Comparison of ENCODE assay signal across 11 cellular contexts in genomic region chrX:12548746-12549145, GRCh38.
DNase-seq lines count a peak whose midpoint lies in the region; ATAC-seq, FAIRE-seq and TF ChIP-seq lines count a peak whose summit lies in the region.
"Had no signal": no experiment of that assay in that cellular context is flagged by ENCODE, and none has a peak within 500 bp of the region (broad histone marks: within the 10 kb centered on the region; RNA-seq: fewer than 3 reads in every experiment).

No MANE protein-coding gene starts in this region.

- H2BK15ac ChIP-seq in H1 (ENCODE audit: low read length): no peak overlapping the region

- WGBS in H1 (ENCODE audit: extremely low coverage in 1 of 2, insufficient coverage in 1 of 2, insufficient read length in 1 of 2, insufficient replicate concordance in 2 of 2, low coverage in 1 of 2, low lambda C conversion rate in 2 of 2, missing lambda C conversion rate in 1 of 2), 2 experiments: 60% methylated on average over 1 of the region's 1 CpG; no CpG with 5 or more reads in 1 of the 2 experiments
- WGBS in testis, 2 donors: 0 to 8% methylated on average over 1 of the region's 1 CpG

- CTCF ChIA-PET in H1 (lab: Charles Lee; ENCODE audit: partially characterized antibody): interaction anchor here (0.6 to 1.8 kb wide), 2 partner anchors 223 to 1617 kb away, joined by 3 to 6 read pairs; no protein-coding TSS in a partner anchor

- no peaks in the 10 kb centered on the region for H3K23me2 ChIP-seq in H1 (ENCODE audit: low read depth, low read length)

- no peak overlapping the region for H2AFZ ChIP-seq in H1 (ENCODE audit: low read length)

- H3K4me1 ChIP-seq in cardiac muscle cell (ENCODE audit: low read depth): no peaks in the 10 kb centered on the region
- no peaks in the 10 kb centered on the region for H3K4me1 ChIP-seq in left ventricle myocardium inferior
- H3K4me1 ChIP-seq in H1 (replicated peaks in 1 of 4; ENCODE audit: control insufficient read depth in 3 of 4, insufficient read depth in 4 of 4, low read length in 3 of 4): no peaks in the 10 kb centered on the region
- H3K4me1 ChIP-seq in testis: no peaks in the 10 kb centered on the region

- H3K4me3 ChIP-seq in cardiac muscle cell (no peak overlapping the region), left ventricle myocardium inferior (no peak overlapping the region), NB4 (ENCODE audit: low read depth, low read length) (no peak overlapping the region), H1 (ENCODE audit: extremely low read depth in 1 of 4, insufficient read depth in 2 of 4, low read depth in 3 of 4, low read length in 4 of 4) (no peak overlapping the region), testis (no peak overlapping the region)

- no peaks in the 10 kb centered on the region for H3K27me3 ChIP-seq in cardiac muscle cell
- H3K27me3 ChIP-seq in left ventricle myocardium inferior (ENCODE audit: low read depth): no peaks in the 10 kb centered on the region
- H3K27me3 ChIP-seq in H1 (replicated peaks in 1 of 4; ENCODE audit: control insufficient read depth in 3 of 4, extremely low read depth in 1 of 4, insufficient read depth in 3 of 4, low read length in 3 of 4): no peaks in the 10 kb centered on the region
- H3K27me3 ChIP-seq in testis: no peaks in the 10 kb centered on the region

- H3K27ac ChIP-seq in cardiac muscle cell (no peak overlapping the region), left ventricle myocardium inferior (replicated peaks) (no peak overlapping the region), H1 (ENCODE audit: low read depth, low read length) (no peak overlapping the region), testis (no peak overlapping the region)
- H3K27ac ChIP-seq: C4-2B had no signal

- no peak overlapping the region for H2BK120ac ChIP-seq in H1 (replicated peaks; ENCODE audit: low read depth, low read length)

- H3K18ac ChIP-seq in H1 (ENCODE audit: extremely low read depth, low read length): no peak overlapping the region

- no peak overlapping the region for H2BK12ac ChIP-seq in H1 (ENCODE audit: low read depth, low read length)

- TF ChIP-seq POLR2A in NB4 (IDR thresholded peaks at IDR 0.05; ENCODE audit: extremely low read depth, insufficient read length) (no peak), H1 (IDR thresholded peaks at IDR 0.05; ENCODE audit: control extremely low read depth in 1 of 2, low read depth in 2 of 2, low read length in 2 of 2) (no peak), testis (IDR thresholded peaks at IDR 0.05) (no peak)

- H2AK5ac ChIP-seq in H1 (ENCODE audit: low read depth, low read length): no peak overlapping the region

- no peak overlapping the region for H3K4me2 ChIP-seq in H1 (ENCODE audit: insufficient read depth in 1 of 2, low read depth in 2 of 2, low read length in 2 of 2)

- peak; percentile 55 for FAIRE-seq in H1 (lab: Jason Lieb, UNC)

- no peak overlapping the region for H2BK20ac ChIP-seq in H1 (ENCODE audit: low read length)

- no peak for TF ChIP-seq RAD21 in H1 (IDR thresholded peaks at IDR 0.05 in 1 of 2, conservative IDR thresholded peaks at IDR 0.05 in 1 of 2; ENCODE audit: low read depth in 2 of 2, low read length in 2 of 2)

- no peak overlapping the region for H3K9ac ChIP-seq in H1 (replicated peaks in 1 of 4; ENCODE audit: extremely low read depth in 1 of 4, low read depth in 3 of 4, low read length in 3 of 4)

- DNase-seq in cardiac muscle cell (ENCODE audit: low read depth in 1 of 2, low spot score in 1 of 2) (peak; percentile 53 to 61), left ventricle myocardium inferior (no peak), NB4 (ENCODE audit: low read depth) (peak; percentile 23), H1 (ENCODE audit: low read depth in 1 of 2, low spot score in 2 of 2) (peak in 1 of 2 experiments; percentile 50), testis (peak; percentile 17), NCI-H1105 (lab: John Stamatoyannopoulos, UW) (no peak)
- DNase-seq: activated CD4-positive, CD25-positive, alpha-beta regulatory T cell treated with anti-CD3 and anti-CD28 coated beads, Interleukin-2, amount 50 U/mL, for 72 hours; NK-92 treated with Interleukin-12 subunit alpha and Interleukin-12 subunit beta, amount 100 ng/mL, for 24 hours had no signal

- no peaks in the 10 kb centered on the region for H4K20me1 ChIP-seq in H1 (replicated peaks in 1 of 2; ENCODE audit: control insufficient read depth in 1 of 2, insufficient read depth in 2 of 2, low read length in 2 of 2)

- ATAC-seq in GM18858 (IDR thresholded peaks at IDR 0.05; ENCODE audit: unreplicated experiment): no peak
- ATAC-seq in GM18873 (IDR thresholded peaks at IDR 0.05; ENCODE audit: low FRiP score, unreplicated experiment): no peak

- intact Hi-C loops in left ventricle myocardium inferior (cut with micrococcal nuclease): no loop called here
- intact Hi-C loops in testis (cut with DNase I; ENCODE audit: low total_unique reads): no loop called here

- no peak overlapping the region for H4K8ac ChIP-seq in H1 (ENCODE audit: extremely low read depth, insufficient read depth, low read length)

- TF ChIP-seq EP300 in H1 (IDR thresholded peaks at IDR 0.05; ENCODE audit: borderline replicate concordance in 1 of 2, low read depth in 2 of 2, low read length in 2 of 2): no peak

- no peaks in the 10 kb centered on the region for H3K79me2 ChIP-seq in H1 (ENCODE audit: control insufficient read depth in 1 of 2, insufficient read depth in 2 of 2, low read length in 2 of 2)

- H3K9me3 ChIP-seq in cardiac muscle cell (ENCODE audit: low read depth) (no peaks in the 10 kb centered on the region), left ventricle myocardium inferior (replicated peaks) (no peaks in the 10 kb centered on the region), H1 (ENCODE audit: insufficient read depth in 2 of 2, low read depth in 1 of 2, low read length in 1 of 2) (no peaks in the 10 kb centered on the region), testis (no peaks in the 10 kb centered on the region)

- H3K23ac ChIP-seq in H1 (ENCODE audit: insufficient read length): no peak overlapping the region

- no peak overlapping the region for H4K91ac ChIP-seq in H1 (replicated peaks; ENCODE audit: insufficient read length, low read length)

- TF ChIP-seq CTCF in cardiac muscle cell (IDR thresholded peaks at IDR 0.05; ENCODE audit: low read depth, low read length): no peak
- TF ChIP-seq CTCF in left ventricle myocardium inferior (IDR thresholded peaks at IDR 0.05; ENCODE audit: borderline replicate concordance): no peak
- no peak for TF ChIP-seq CTCF in NB4 (IDR thresholded peaks at IDR 0.05; ENCODE audit: low read depth, low read length)
- TF ChIP-seq CTCF in H1 (IDR thresholded peaks at IDR 0.05; ENCODE audit: control extremely low read depth in 1 of 3, insufficient read depth in 1 of 3, low read depth in 1 of 3, low read length in 3 of 3): no peak
- no peak for TF ChIP-seq CTCF in testis (IDR thresholded peaks at IDR 0.05)

- H2BK5ac ChIP-seq in H1 (ENCODE audit: low read depth, low read length): no peak overlapping the region

- H3K36me3 ChIP-seq in cardiac muscle cell (no peaks in the 10 kb centered on the region), left ventricle myocardium inferior (no peaks in the 10 kb centered on the region), H1 (ENCODE audit: control insufficient read depth in 2 of 4, insufficient read depth in 4 of 4, low read length in 3 of 4) (no peaks in the 10 kb centered on the region), testis (ENCODE audit: low read depth, missing control alignments) (no peaks in the 10 kb centered on the region)

- POLR2A ChIA-PET in H1 (lab: Charles Lee; ENCODE audit: partially characterized antibody): no interaction called here

- no peaks in the 10 kb centered on the region for H3K79me1 ChIP-seq in H1 (ENCODE audit: low read depth, low read length)

- no peak overlapping the region for H3K56ac ChIP-seq in H1 (replicated peaks; ENCODE audit: insufficient read length, low read depth, low read length)

- H4K5ac ChIP-seq in H1 (ENCODE audit: insufficient read length, low read depth, low read length): no peak overlapping the region

- no peak overlapping the region for H3K14ac ChIP-seq in H1 (ENCODE audit: insufficient read length)

- H3K4ac ChIP-seq in H1 (replicated peaks; ENCODE audit: insufficient read length, low read depth, low read length): no peak overlapping the region

TF ChIP-seq in H1, 55 proteins besides CTCF, POLR2A, EP300 and RAD21 (continues in another document):
- TF ChIP-seq SAP30 (IDR thresholded peaks at IDR 0.05; ENCODE audit: insufficient read depth, insufficient replicate concordance, low read length) (no peak), ZNF274 (IDR thresholded peaks at IDR 0.05; ENCODE audit: borderline replicate concordance, extremely low read depth, low read length) (no peak), CTBP2 (IDR thresholded peaks at IDR 0.05; ENCODE audit: borderline replicate concordance, insufficient read depth, insufficient read length, low read length) (no peak), KDM1A (IDR thresholded peaks at IDR 0.05; ENCODE audit: borderline replicate concordance, low read length) (no peak), GTF2F1 (IDR thresholded peaks at IDR 0.05; ENCODE audit: borderline replicate concordance, low read depth, low read length) (no peak), GABPA (IDR thresholded peaks at IDR 0.05; ENCODE audit: borderline replicate concordance, insufficient read depth, low read length) (no peak), TAF1 (IDR thresholded peaks at IDR 0.05; ENCODE audit: low read depth, low read length) (no peak), TEAD4 (IDR thresholded peaks at IDR 0.05; ENCODE audit: low read depth, low read length) (no peak), RXRA (IDR thresholded peaks at IDR 0.05; ENCODE audit: insufficient read depth, low read depth, low read length) (no peak), CHD2 (IDR thresholded peaks at IDR 0.05; ENCODE audit: low read length) (no peak), TCF12 (IDR thresholded peaks at IDR 0.05; ENCODE audit: low read depth, low read length) (no peak), MAFK (IDR thresholded peaks at IDR 0.05; ENCODE audit: low read depth, low read length) (no peak), PHF8 (conservative IDR thresholded peaks at IDR 0.05; ENCODE audit: low read depth, low read length) (no peak), ATF2 (IDR thresholded peaks at IDR 0.05; ENCODE audit: low read length) (no peak), SIN3A (conservative IDR thresholded peaks at IDR 0.05 in 1 of 2, IDR thresholded peaks at IDR 0.05 in 1 of 2; ENCODE audit: low read depth in 1 of 2, low read length in 2 of 2) (no peak)

Comparison
In these comparisons a context has a peak if more than half of its experiments do, and no peak if none do; other contexts are left out.
1. DNase-seq: peak in cardiac muscle cell (2 of 2), NB4 (single experiment) and testis (single experiment); none in left ventricle myocardium inferior (single experiment) and NCI-H1105 (single experiment).